13 cellular contexts compared by ENCODE assay signal in the genomic region with DNA sequence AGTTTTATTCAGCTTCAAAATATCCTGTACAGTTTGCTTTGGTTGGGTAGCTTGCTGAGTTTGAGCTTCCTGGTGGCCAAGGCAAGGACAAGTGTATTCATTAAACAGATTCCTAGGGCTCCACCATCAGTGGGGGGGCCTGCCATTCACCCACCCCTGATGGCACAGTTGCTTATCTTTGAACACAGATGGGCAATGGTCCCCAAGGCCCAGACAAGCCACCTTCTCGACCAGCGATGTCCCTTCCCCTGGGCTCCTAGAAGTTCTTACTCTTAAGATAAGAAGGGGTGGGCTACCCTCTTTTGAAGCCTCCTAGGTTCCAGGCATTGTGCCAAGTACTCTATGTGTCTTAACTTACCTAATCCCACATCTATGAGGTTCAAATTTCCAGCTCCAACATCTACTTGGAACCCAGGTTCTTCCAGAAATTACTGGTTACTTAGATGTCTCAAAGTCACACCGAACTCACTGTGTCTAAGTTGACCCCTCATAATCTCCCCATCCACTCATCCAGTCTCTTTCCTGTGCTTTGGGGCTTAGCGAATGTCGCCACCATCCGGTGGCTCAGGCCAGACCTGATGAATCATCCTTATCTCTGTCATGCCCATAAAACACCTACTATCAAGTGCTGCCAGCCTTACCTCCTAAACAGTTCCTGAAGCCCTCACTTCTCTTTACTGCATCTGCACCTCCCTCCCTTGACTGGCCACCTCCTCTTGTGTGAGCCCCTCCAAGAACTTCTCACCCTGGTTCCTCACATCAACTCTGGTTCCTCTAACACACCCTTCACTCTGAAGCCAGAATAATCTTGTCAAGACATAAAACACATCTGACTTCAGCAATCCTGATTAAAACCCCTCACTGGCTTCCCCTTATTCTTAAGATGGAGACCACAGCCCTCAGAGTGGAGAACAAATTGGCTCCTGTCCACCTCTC. TPM values are rescaled to one million over a fixed set of nuclear protein-coding genes. Genes with fewer than 3 reads are reported as not detected.
DNase-seq lines count a peak whose midpoint lies in the region; ATAC-seq and TF ChIP-seq lines count a peak whose summit lies in the region.
"Had no signal": no experiment of that assay in that cellular context is flagged by ENCODE, and none has a peak within 500 bp of the region (broad histone marks: within the 10 kb centered on the region; RNA-seq: fewer than 3 reads in every experiment).

No MANE protein-coding gene starts in this region.

- H3K9ac ChIP-seq in liver (ENCODE audit: low read depth in 1 of 2, low read length in 2 of 2): no peak overlapping the region

- no peak for ATAC-seq in HG03469 (IDR thresholded peaks at IDR 0.05; ENCODE audit: unreplicated experiment)
- no peak for ATAC-seq in T-cell (replicated peaks in 1 of 4)

- peak; percentile 50 for DNase-seq in HT-29 (ENCODE audit: low spot score)
- peak; percentile 55 for DNase-seq in SW480 (ENCODE audit: low spot score)
- no peak for DNase-seq in activated CD4-positive, alpha-beta T cell treated with anti-CD3 and anti-CD28 coated beads for 4 hours
- no peak for DNase-seq in activated CD4-positive, alpha-beta T cell treated with anti-CD3 and anti-CD28 coated beads, Interleukin-2, amount 50 U/mL, for 4 hours
- no peak for DNase-seq in T-cell
- DNase-seq: activated gamma-delta T cell treated with Interleukin-2 at 50 U/mL for 16 hours, dorsolateral prefrontal cortex, NCI-H1694, nucleus accumbens, T-helper 2 cell had no signal

- 48% methylated on average over 6 of the region's 6 CpGs for WGBS in liver

- H3K79me2 ChIP-seq in DOHH2 (ENCODE audit: control insufficient read depth, low read length): no peaks in the 10 kb centered on the region

- H3K36me3 ChIP-seq in DOHH2 (ENCODE audit: control insufficient read depth, low read length) (no peaks in the 10 kb centered on the region), liver (ENCODE audit: control insufficient read depth in 4 of 4, insufficient read depth in 3 of 4, low read depth in 1 of 4, low read length in 3 of 4) (no peaks in the 10 kb centered on the region)

- H3K36me3 Mint-ChIP-seq in T-cell: no peaks in the 10 kb centered on the region

- peaks cover 4% of the 10 kb centered on the region; the same call in 1 of the 2 replicates for H3K27me3 ChIP-seq in DOHH2 (ENCODE audit: control insufficient read depth, low read length)
- H3K27me3 ChIP-seq in liver (ENCODE audit: control insufficient read depth in 4 of 4, insufficient read depth in 4 of 4, low read length in 3 of 4): peaks cover 0 to 4% (median 1%) of the 10 kb centered on the region in 4 donors

- no peaks in the 10 kb centered on the region for H3K4me1 Mint-ChIP-seq in T-cell

- no peak overlapping the region for H3K4me2 ChIP-seq in DOHH2 (ENCODE audit: low read length)

- no peaks in the 10 kb centered on the region for H3K9me2 ChIP-seq in DOHH2 (replicated peaks; ENCODE audit: control insufficient read depth, low read length)

- H3K9me3 Mint-ChIP-seq in T-cell: no peaks in the 10 kb centered on the region

- peak; percentile 43 for TF ChIP-seq CTCF in DOHH2 (IDR thresholded peaks at IDR 0.05; ENCODE audit: low read depth, low read length, poor library complexity, severe bottlenecking)
- TF ChIP-seq CTCF in liver (IDR thresholded peaks at IDR 0.05; ENCODE audit: low read depth, low read length, missing input control): peak; percentile 16

- no peaks in the 10 kb centered on the region for H3K9me3 ChIP-seq in DOHH2 (ENCODE audit: control insufficient read depth, insufficient read depth, low read length)
- no peaks in the 10 kb centered on the region for H3K9me3 ChIP-seq in liver (ENCODE audit: control insufficient read depth in 4 of 4, low read length in 3 of 4)

- H3K27ac Mint-ChIP-seq in T-cell: no peak overlapping the region

- H3K4me3 ChIP-seq in DOHH2 (ENCODE audit: low read length) (no peak overlapping the region), liver (ENCODE audit: low read depth in 1 of 3, low read length in 3 of 3) (no peak overlapping the region)
- H3K4me3 ChIP-seq: dorsolateral prefrontal cortex had no signal

- H3F3A ChIP-seq in DOHH2 (ENCODE audit: control insufficient read depth, insufficient read depth): no peaks in the 10 kb centered on the region

- H3K4me3 Mint-ChIP-seq in T-cell: no peak overlapping the region

- POLR2A ChIA-PET in T-cell (lab: Charles Lee): no interaction called here

- peak; percentile 65 to 68 for TF ChIP-seq RAD21 in liver (IDR thresholded peaks at IDR 0.05)

- H3K4me1 ChIP-seq in DOHH2 (ENCODE audit: control insufficient read depth, low read length) (peaks cover 15% of the 10 kb centered on the region), liver (ENCODE audit: control insufficient read depth in 4 of 4, insufficient read depth in 4 of 4, low read length in 3 of 4) (no peaks in the 10 kb centered on the region)

- H3K27ac ChIP-seq in DOHH2 (ENCODE audit: low read depth, low read length): no peak overlapping the region
- no peak overlapping the region for H3K27ac ChIP-seq in liver (ENCODE audit: low read depth in 1 of 2, low read length in 2 of 2)
- H3K27ac ChIP-seq: dorsolateral prefrontal cortex had no signal

- H4K20me1 ChIP-seq in DOHH2 (ENCODE audit: control insufficient read depth, insufficient read depth, low read depth, low read length): no peaks in the 10 kb centered on the region

- peaks cover 39 to 40% of the 10 kb centered on the region in 2 donors for H3K27me3 Mint-ChIP-seq in T-cell

- CTCF ChIA-PET in T-cell (lab: Charles Lee): no interaction called here

TF ChIP-seq in liver, 16 proteins besides CTCF, POLR2A, EP300 and RAD21:
- TF ChIP-seq GABPA (IDR thresholded peaks at IDR 0.05 in 1 of 2, conservative IDR thresholded peaks at IDR 0.05 in 1 of 2): no peak
- TF ChIP-seq FOXA1 (IDR thresholded peaks at IDR 0.05): no peak
- TF ChIP-seq HNF4A (conservative IDR thresholded peaks at IDR 0.05): no peak
- TF ChIP-seq YY1 (IDR thresholded peaks at IDR 0.05): no peak
- no peak for TF ChIP-seq HNF4G (IDR thresholded peaks at IDR 0.05)
- TF ChIP-seq, protein P1, sequence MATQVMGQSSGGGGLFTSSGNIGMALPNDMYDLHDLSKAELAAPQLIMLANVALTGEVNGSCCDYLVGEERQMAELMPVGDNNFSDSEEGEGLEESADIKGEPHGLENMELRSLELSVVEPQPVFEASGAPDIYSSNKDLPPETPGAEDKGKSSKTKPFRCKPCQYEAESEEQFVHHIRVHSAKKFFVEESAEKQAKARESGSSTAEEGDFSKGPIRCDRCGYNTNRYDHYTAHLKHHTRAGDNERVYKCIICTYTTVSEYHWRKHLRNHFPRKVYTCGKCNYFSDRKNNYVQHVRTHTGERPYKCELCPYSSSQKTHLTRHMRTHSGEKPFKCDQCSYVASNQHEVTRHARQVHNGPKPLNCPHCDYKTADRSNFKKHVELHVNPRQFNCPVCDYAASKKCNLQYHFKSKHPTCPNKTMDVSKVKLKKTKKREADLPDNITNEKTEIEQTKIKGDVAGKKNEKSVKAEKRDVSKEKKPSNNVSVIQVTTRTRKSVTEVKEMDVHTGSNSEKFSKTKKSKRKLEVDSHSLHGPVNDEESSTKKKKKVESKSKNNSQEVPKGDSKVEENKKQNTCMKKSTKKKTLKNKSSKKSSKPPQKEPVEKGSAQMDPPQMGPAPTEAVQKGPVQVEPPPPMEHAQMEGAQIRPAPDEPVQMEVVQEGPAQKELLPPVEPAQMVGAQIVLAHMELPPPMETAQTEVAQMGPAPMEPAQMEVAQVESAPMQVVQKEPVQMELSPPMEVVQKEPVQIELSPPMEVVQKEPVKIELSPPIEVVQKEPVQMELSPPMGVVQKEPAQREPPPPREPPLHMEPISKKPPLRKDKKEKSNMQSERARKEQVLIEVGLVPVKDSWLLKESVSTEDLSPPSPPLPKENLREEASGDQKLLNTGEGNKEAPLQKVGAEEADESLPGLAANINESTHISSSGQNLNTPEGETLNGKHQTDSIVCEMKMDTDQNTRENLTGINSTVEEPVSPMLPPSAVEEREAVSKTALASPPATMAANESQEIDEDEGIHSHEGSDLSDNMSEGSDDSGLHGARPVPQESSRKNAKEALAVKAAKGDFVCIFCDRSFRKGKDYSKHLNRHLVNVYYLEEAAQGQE (IDR thresholded peaks at IDR 0.05): no peak
- no peak for TF ChIP-seq FOXA2 (IDR thresholded peaks at IDR 0.05)
- no peak for TF ChIP-seq NR2F2 (IDR thresholded peaks at IDR 0.05)
- TF ChIP-seq TAF1 (conservative IDR thresholded peaks at IDR 0.05): no peak
- TF ChIP-seq EGR1 (IDR thresholded peaks at IDR 0.05; ENCODE audit: low read depth in 2 of 2): no peak
- no peak for TF ChIP-seq SP1 (IDR thresholded peaks at IDR 0.05)
- no peak for TF ChIP-seq RXRA (IDR thresholded peaks at IDR 0.05)
- TF ChIP-seq, protein P2, sequence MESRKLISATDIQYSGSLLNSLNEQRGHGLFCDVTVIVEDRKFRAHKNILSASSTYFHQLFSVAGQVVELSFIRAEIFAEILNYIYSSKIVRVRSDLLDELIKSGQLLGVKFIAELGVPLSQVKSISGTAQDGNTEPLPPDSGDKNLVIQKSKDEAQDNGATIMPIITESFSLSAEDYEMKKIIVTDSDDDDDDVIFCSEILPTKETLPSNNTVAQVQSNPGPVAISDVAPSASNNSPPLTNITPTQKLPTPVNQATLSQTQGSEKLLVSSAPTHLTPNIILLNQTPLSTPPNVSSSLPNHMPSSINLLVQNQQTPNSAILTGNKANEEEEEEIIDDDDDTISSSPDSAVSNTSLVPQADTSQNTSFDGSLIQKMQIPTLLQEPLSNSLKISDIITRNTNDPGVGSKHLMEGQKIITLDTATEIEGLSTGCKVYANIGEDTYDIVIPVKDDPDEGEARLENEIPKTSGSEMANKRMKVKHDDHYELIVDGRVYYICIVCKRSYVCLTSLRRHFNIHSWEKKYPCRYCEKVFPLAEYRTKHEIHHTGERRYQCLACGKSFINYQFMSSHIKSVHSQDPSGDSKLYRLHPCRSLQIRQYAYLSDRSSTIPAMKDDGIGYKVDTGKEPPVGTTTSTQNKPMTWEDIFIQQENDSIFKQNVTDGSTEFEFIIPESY (IDR thresholded peaks at IDR 0.05): no peak
- TF ChIP-seq, protein P3, sequence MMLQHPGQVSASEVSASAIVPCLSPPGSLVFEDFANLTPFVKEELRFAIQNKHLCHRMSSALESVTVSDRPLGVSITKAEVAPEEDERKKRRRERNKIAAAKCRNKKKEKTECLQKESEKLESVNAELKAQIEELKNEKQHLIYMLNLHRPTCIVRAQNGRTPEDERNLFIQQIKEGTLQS (IDR thresholded peaks at IDR 0.05): no peak
- TF ChIP-seq MAX (IDR thresholded peaks at IDR 0.05): no peak
- TF ChIP-seq JUND (IDR thresholded peaks at IDR 0.05): no peak

RNA-seq across cellular contexts. Expression of gene KLHDC7A, which starts 50.1 kb away (rescaled TPM):
- 12.5 and 13.5 TPM in 2 replicates for total RNA-seq in HT-29 (2014; rRNA removed; shearing (Covaris generic))
- total RNA-seq in liver (1 to 10 TPM; 1.3 to 6.6 TPM), T-cell (not detected)
- polyA plus RNA-seq in liver: 1 to 10 TPM; 1.4 to 3.3 TPM

Comparison
In these comparisons a context has a peak if more than half of its experiments do, and no peak if none do; other contexts are left out.
1. DNase-seq: peak in HT-29 (single experiment) and SW480 (single experiment); none in activated CD4-positive, alpha-beta T cell treated with anti-CD3 and anti-CD28 coated beads for 4 hours (0 of 2), activated CD4-positive, alpha-beta T cell treated with anti-CD3 and anti-CD28 coated beads, Interleukin-2, amount 50 U/mL, for 4 hours (0 of 2) and T-cell (0 of 34).